Comparison of ENCODE assay signal across 1 cellular context in genomic region chr11:819129-819931, GRCh38.
A peak's percentile ranks its signal among the peaks of the same experiment; 100 is the strongest.
TF ChIP-seq lines count a peak whose summit lies in the region.

No MANE protein-coding gene starts in this region.

TF ChIP-seq in GM12878, 131 proteins besides CTCF, POLR2A, EP300 and RAD21 (continued from another document):
- no peak for TF ChIP-seq MLLT1 (IDR thresholded peaks at IDR 0.05)
- TF ChIP-seq, protein P1, sequence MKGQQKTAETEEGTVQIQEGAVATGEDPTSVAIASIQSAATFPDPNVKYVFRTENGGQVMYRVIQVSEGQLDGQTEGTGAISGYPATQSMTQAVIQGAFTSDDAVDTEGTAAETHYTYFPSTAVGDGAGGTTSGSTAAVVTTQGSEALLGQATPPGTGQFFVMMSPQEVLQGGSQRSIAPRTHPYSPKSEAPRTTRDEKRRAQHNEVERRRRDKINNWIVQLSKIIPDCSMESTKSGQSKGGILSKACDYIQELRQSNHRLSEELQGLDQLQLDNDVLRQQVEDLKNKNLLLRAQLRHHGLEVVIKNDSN (IDR thresholded peaks at IDR 0.05; ENCODE audit: borderline replicate concordance, extremely low read length, insufficient read depth, low read depth, low read length), result no peak
- TF ChIP-seq FOXK2 (IDR thresholded peaks at IDR 0.05), result no peak
- TF ChIP-seq NR2F1 (conservative IDR thresholded peaks at IDR 0.05), result no peak; the same call in 1 of the 2 replicates
- no peak for TF ChIP-seq STAT3 (IDR thresholded peaks at IDR 0.05; ENCODE audit: low read depth, low read length)
- no peak; the same call in 1 of the 2 replicates for TF ChIP-seq GATAD2B (conservative IDR thresholded peaks at IDR 0.05; ENCODE audit: low read depth)
- TF ChIP-seq CBX5 (IDR thresholded peaks at IDR 0.05; ENCODE audit: low read depth), result no peak
- TF ChIP-seq PKNOX1 (IDR thresholded peaks at IDR 0.05), result no peak
- no peak for TF ChIP-seq HSF1 (IDR thresholded peaks at IDR 0.05; ENCODE audit: low read depth, low read length)
- TF ChIP-seq RAD51 (IDR thresholded peaks at IDR 0.05), result no peak
- no peak for TF ChIP-seq CEBPZ (IDR thresholded peaks at IDR 0.05; ENCODE audit: low read depth, low read length)
- no peak; the same call in 1 of the 2 replicates for TF ChIP-seq SMAD5 (IDR thresholded peaks at IDR 0.05; ENCODE audit: low read depth)
- no peak for TF ChIP-seq ZSCAN29 (IDR thresholded peaks at IDR 0.05)
- peak; percentile 95 for TF ChIP-seq POLR2AphosphoS2 (IDR thresholded peaks at IDR 0.05; ENCODE audit: low read depth, low read length)
- no peak for TF ChIP-seq RBBP5 (conservative IDR thresholded peaks at IDR 0.05)
- TF ChIP-seq, protein P2, sequence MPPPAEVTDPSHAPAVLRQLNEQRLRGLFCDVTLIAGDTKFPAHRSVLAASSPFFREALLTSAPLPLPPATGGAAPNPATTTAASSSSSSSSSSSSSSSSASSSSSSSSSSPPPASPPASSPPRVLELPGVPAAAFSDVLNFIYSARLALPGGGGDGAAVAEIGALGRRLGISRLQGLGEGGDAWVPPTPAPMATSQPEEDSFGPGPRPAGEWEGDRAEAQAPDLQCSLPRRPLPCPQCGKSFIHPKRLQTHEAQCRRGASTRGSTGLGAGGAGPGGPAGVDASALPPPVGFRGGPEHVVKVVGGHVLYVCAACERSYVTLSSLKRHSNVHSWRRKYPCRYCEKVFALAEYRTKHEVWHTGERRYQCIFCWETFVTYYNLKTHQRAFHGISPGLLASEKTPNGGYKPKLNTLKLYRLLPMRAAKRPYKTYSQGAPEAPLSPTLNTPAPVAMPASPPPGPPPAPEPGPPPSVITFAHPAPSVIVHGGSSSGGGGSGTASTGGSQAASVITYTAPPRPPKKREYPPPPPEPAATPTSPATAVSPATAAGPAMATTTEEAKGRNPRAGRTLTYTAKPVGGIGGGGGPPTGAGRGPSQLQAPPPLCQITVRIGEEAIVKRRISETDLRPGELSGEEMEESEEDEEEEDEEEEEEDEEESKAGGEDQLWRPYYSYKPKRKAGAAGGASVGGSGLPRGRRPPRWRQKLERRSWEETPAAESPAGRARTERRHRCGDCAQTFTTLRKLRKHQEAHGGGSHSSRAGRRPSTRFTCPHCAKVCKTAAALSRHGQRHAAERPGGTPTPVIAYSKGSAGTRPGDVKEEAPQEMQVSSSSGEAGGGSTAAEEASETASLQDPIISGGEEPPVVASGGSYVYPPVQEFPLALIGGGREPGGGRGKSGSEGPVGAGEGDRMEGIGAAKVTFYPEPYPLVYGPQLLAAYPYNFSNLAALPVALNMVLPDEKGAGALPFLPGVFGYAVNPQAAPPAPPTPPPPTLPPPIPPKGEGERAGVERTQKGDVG (CRISPR knock-in tag; IDR thresholded peaks at IDR 0.05), result no peak
- no peak for TF ChIP-seq RFX5 (IDR thresholded peaks at IDR 0.05; ENCODE audit: low read depth, low read length)
- no peak for TF ChIP-seq MTA2 (IDR thresholded peaks at IDR 0.05; ENCODE audit: low read depth)
- TF ChIP-seq NFYA (IDR thresholded peaks at IDR 0.05; ENCODE audit: borderline replicate concordance, low read depth, low read length), result no peak
- TF ChIP-seq NFIC (IDR thresholded peaks at IDR 0.05; ENCODE audit: low read depth, low read length), result no peak
- TF ChIP-seq SUPT20H (IDR thresholded peaks at IDR 0.05; ENCODE audit: borderline replicate concordance, control insufficient read depth, low read depth, low read length), result no peak
- TF ChIP-seq IKZF2 (IDR thresholded peaks at IDR 0.05), result no peak
- TF ChIP-seq EZH2 (IDR thresholded peaks at IDR 0.05; ENCODE audit: borderline replicate concordance, control insufficient read depth, low read depth, low read length), result no peak
- TF ChIP-seq RB1 (IDR thresholded peaks at IDR 0.05; ENCODE audit: borderline replicate concordance), result peak; percentile 63
- TF ChIP-seq, protein P3, sequence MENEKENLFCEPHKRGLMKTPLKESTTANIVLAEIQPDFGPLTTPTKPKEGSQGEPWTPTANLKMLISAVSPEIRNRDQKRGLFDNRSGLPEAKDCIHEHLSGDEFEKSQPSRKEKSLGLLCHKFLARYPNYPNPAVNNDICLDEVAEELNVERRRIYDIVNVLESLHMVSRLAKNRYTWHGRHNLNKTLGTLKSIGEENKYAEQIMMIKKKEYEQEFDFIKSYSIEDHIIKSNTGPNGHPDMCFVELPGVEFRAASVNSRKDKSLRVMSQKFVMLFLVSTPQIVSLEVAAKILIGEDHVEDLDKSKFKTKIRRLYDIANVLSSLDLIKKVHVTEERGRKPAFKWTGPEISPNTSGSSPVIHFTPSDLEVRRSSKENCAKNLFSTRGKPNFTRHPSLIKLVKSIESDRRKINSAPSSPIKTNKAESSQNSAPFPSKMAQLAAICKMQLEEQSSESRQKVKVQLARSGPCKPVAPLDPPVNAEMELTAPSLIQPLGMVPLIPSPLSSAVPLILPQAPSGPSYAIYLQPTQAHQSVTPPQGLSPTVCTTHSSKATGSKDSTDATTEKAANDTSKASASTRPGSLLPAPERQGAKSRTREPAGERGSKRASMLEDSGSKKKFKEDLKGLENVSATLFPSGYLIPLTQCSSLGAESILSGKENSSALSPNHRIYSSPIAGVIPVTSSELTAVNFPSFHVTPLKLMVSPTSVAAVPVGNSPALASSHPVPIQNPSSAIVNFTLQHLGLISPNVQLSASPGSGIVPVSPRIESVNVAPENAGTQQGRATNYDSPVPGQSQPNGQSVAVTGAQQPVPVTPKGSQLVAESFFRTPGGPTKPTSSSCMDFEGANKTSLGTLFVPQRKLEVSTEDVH (IDR thresholded peaks at IDR 0.05; ENCODE audit: low read depth, partially characterized antibody), result no peak
- TF ChIP-seq SREBF2 (IDR thresholded peaks at IDR 0.05; ENCODE audit: low read length), result no peak
- no peak for TF ChIP-seq SMC3 (IDR thresholded peaks at IDR 0.05; ENCODE audit: borderline replicate concordance, low read length)
- peak; percentile 70; the same call in 2 of the 3 replicates for TF ChIP-seq POU2F2 (IDR thresholded peaks at IDR 0.05; ENCODE audit: borderline replicate concordance, low read depth, low read length)
- TF ChIP-seq ZZZ3 (IDR thresholded peaks at IDR 0.05; ENCODE audit: control insufficient read depth, insufficient read length, low read depth), result no peak
- no peak for TF ChIP-seq KAT2A (conservative IDR thresholded peaks at IDR 0.05; ENCODE audit: control insufficient read depth, low read depth, low read length)
- TF ChIP-seq, protein P4, sequence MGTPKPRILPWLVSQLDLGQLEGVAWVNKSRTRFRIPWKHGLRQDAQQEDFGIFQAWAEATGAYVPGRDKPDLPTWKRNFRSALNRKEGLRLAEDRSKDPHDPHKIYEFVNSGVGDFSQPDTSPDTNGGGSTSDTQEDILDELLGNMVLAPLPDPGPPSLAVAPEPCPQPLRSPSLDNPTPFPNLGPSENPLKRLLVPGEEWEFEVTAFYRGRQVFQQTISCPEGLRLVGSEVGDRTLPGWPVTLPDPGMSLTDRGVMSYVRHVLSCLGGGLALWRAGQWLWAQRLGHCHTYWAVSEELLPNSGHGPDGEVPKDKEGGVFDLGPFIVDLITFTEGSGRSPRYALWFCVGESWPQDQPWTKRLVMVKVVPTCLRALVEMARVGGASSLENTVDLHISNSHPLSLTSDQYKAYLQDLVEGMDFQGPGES (IDR thresholded peaks at IDR 0.05), result no peak
- TF ChIP-seq, protein P5, sequence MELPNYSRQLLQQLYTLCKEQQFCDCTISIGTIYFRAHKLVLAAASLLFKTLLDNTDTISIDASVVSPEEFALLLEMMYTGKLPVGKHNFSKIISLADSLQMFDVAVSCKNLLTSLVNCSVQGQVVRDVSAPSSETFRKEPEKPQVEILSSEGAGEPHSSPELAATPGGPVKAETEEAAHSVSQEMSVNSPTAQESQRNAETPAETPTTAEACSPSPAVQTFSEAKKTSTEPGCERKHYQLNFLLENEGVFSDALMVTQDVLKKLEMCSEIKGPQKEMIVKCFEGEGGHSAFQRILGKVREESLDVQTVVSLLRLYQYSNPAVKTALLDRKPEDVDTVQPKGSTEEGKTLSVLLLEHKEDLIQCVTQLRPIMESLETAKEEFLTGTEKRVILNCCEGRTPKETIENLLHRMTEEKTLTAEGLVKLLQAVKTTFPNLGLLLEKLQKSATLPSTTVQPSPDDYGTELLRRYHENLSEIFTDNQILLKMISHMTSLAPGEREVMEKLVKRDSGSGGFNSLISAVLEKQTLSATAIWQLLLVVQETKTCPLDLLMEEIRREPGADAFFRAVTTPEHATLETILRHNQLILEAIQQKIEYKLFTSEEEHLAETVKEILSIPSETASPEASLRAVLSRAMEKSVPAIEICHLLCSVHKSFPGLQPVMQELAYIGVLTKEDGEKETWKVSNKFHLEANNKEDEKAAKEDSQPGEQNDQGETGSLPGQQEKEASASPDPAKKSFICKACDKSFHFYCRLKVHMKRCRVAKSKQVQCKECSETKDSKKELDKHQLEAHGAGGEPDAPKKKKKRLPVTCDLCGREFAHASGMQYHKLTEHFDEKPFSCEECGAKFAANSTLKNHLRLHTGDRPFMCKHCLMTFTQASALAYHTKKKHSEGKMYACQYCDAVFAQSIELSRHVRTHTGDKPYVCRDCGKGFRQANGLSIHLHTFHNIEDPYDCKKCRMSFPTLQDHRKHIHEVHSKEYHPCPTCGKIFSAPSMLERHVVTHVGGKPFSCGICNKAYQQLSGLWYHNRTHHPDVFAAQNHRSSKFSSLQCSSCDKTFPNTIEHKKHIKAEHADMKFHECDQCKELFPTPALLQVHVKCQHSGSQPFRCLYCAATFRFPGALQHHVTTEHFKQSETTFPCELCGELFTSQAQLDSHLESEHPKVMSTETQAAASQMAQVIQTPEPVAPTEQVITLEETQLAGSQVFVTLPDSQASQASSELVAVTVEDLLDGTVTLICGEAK (IDR thresholded peaks at IDR 0.05; ENCODE audit: borderline replicate concordance), result no peak
- no peak for TF ChIP-seq ZNF217 (IDR thresholded peaks at IDR 0.05)
- 0 out of 2 replicates have a peak, but pooled peaks have one; percentile 21 for TF ChIP-seq YY1 (IDR thresholded peaks at IDR 0.05; ENCODE audit: low read depth, low read length)
TF ChIP-seq in GM12878: peak in this region for 23.
